11 cellular contexts compared by ENCODE assay signal in the genomic region with DNA sequence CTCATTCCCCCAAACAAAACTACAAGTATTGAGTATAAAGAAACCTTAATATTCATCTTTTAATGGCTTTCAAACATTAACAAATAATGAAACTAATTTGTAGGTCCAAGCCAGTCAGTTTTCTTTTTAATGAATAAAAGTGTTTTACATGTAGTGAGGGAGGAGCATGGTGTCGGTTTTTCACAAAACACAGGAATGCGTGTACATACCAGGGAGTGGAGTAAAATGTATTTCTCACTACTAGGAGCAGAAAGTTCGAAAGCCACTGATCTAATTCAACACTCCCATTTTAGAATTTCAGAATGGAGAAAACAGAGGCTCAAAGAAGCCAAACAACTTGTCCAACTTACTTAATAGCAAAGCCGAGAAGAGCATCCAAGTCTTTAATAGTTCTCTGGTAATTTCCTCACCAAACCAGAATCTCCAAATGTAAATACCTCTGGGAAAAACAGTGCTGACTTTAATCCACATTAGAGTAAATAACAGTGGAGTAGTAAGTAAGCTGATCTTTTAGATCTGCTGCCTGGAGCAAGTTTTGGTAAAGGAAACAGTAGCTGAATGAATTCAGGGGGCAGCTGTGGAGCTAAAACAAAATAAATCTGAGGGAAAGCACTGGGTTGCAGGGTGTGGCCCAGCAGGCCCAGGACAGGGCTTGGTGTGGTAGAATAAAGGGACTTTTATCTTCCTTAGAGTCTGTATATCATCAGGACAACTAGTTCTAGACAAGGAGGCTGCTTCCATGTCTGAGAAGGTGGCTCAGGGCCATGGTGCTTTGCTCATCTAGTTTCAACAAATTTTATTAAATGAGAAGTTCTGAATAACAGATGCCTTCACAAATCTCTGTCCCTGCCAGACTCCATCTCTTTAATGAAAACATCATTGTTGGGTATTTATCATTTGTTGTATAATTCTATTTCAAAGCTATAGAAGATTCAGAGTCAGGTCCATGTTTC. TPM values are rescaled to one million over a fixed set of nuclear protein-coding genes. Genes with fewer than 3 reads are reported as not detected.
A peak's percentile ranks its signal among the peaks of the same experiment; 100 is the strongest.
DNase-seq lines count a peak whose midpoint lies in the region; TF ChIP-seq lines count a peak whose summit lies in the region.
"Had no signal": no experiment of that assay in that cellular context is flagged by ENCODE, and none has a peak within 500 bp of the region (broad histone marks: within the 10 kb centered on the region; RNA-seq: fewer than 3 reads in every experiment).

No MANE protein-coding gene starts in this region.

- H3K27me3 ChIP-seq in KMS-11 (ENCODE audit: insufficient read depth, low read depth): no peaks in the 10 kb centered on the region
- no peaks in the 10 kb centered on the region for H3K27me3 ChIP-seq in ectodermal cell (ENCODE audit: control insufficient read depth, insufficient read depth, low read length, poor library complexity, severe bottlenecking)

- H3K4me1 Mint-ChIP-seq in nephron: peaks cover 83% of the 10 kb centered on the region

- no peaks in the 10 kb centered on the region for H3K9me3 Mint-ChIP-seq in nephron

- peaks cover 99% of the 10 kb centered on the region for H3K79me2 ChIP-seq in KMS-11 (ENCODE audit: insufficient read depth, low read depth)

- no peak overlapping the region; the same call in 1 of the 2 replicates for H3K4me3 ChIP-seq in AG10803 (ENCODE audit: low read length)
- H3K4me3 ChIP-seq in KMS-11 (IDR thresholded peaks at IDR 0.05; ENCODE audit: insufficient read depth, low read depth, low read length): no peak overlapping the region
- H3K4me3 ChIP-seq in ectodermal cell (ENCODE audit: insufficient read depth, low read depth, low read length): no peak overlapping the region

- H3K27ac ChIP-seq in KMS-11 (no peak overlapping the region), ectodermal cell (ENCODE audit: insufficient read depth, low read depth, low read length, poor library complexity, severe bottlenecking) (peak overlapping the region; percentile 45)

- 69 to 70% methylated on average over 4 of the region's 4 CpGs for WGBS in ectodermal cell, 2 experiments

- H3K4me3 Mint-ChIP-seq in nephron: peak overlapping the region; percentile 48 to 76 (median 65)

- H3K27ac Mint-ChIP-seq in nephron: peak overlapping the region; percentile 83 to 91 (median 87)

- no peaks in the 10 kb centered on the region for H3K27me3 Mint-ChIP-seq in nephron (ENCODE audit: low read depth)

- peaks cover 34% of the 10 kb centered on the region for H3K36me3 Mint-ChIP-seq in nephron (ENCODE audit: low read depth)

- no peaks in the 10 kb centered on the region for H3K9me3 ChIP-seq in ectodermal cell (ENCODE audit: control insufficient read depth, low read length)

- H3K36me3 ChIP-seq in KMS-11 (ENCODE audit: insufficient read depth): no peaks in the 10 kb centered on the region
- H3K36me3 ChIP-seq in ectodermal cell (ENCODE audit: control insufficient read depth, insufficient read depth, low read length): peaks cover 3% of the 10 kb centered on the region

- TF ChIP-seq CTCF in AG10803 (conservative IDR thresholded peaks at IDR 0.05; ENCODE audit: low read length): no peak
- TF ChIP-seq CTCF in KMS-11 (conservative IDR thresholded peaks at IDR 0.05; ENCODE audit: low read depth, low read length): no peak
- TF ChIP-seq CTCF in nephron (IDR thresholded peaks at IDR 0.05; ENCODE audit: unreplicated experiment in 3 of 3): no peak

- H4K20me1 ChIP-seq in KMS-11 (ENCODE audit: insufficient read depth): peaks cover 63% of the 10 kb centered on the region

- H3K4me1 ChIP-seq in KMS-11 (ENCODE audit: low read depth, poor library complexity, severe bottlenecking): peaks cover 82% of the 10 kb centered on the region
- H3K4me1 ChIP-seq in ectodermal cell (ENCODE audit: control insufficient read depth, insufficient read depth, low read length): peaks cover 51% of the 10 kb centered on the region

- H3K9ac ChIP-seq in KMS-11: no peak overlapping the region

- H2AFZ ChIP-seq in KMS-11 (ENCODE audit: low read depth): no peak overlapping the region

- H3K4me2 ChIP-seq in KMS-11: 0 out of 2 replicates have a peak overlapping the region, but pooled peaks have one; percentile 4

- DNase-seq in AG10803 (ENCODE audit: low read depth) (peak; percentile 65), NCI-H510A (lab: John Stamatoyannopoulos, UW) (no peak), NOMO-1 treated with DMSO at 0.1 percent for 48 hours (lab: John Stamatoyannopoulos, UW; ENCODE audit: unreplicated experiment) (no peak), SIG-M5 (lab: John Stamatoyannopoulos, UW) (no peak)
- DNase-seq in activated effector memory CD4-positive, alpha-beta T cell treated with anti-CD3 and anti-CD28 coated beads, Interleukin-2, amount 50 U/mL, for 16 hours: no peak
- DNase-seq: cortex of kidney, Karpas-422, left cardiac atrium had no signal

RNA-seq across cellular contexts. Expression of a gene that starts 7.8 kb away (rescaled TPM):
- 490 TPM for polyA plus RNA-seq in ectodermal cell (2013, experiment 1 of 4)
- polyA plus RNA-seq in ectodermal cell (2013, experiment 2 of 4): 474 TPM
- 335 TPM for polyA plus RNA-seq in ectodermal cell (2013, experiment 3 of 4)
- polyA plus RNA-seq in ectodermal cell (2013, experiment 4 of 4): 364 TPM
